12 cellular contexts compared by ENCODE assay signal in the genomic region with DNA sequence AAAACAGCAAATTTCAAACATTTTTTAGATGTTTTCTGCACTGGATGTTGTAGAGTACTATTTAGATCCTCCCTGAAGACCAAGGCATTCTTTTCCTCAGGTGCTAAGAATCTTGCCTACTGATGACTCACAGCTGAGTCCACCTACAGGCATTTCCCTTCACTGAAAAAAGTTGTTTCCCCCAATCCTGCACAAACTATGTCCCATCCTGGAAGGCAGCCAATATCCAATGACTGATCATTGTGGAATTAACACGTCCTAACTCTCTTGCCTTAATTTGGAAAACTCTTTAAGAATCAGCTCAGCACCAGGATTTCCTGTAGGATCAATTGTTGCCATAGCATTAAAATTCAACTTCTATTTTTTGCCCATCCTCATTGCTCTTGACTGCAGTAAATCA.
A peak's percentile ranks its signal among the peaks of the same experiment; 100 is the strongest.
DNase-seq lines count a peak whose midpoint lies in the region; ATAC-seq, FAIRE-seq and TF ChIP-seq lines count a peak whose summit lies in the region.
"Had no signal": no experiment of that assay in that cellular context is flagged by ENCODE, and none has a peak within 500 bp of the region (broad histone marks: within the 10 kb centered on the region; RNA-seq: fewer than 3 reads in every experiment).

No MANE protein-coding gene starts in this region.

- no peak for ATAC-seq in naive thymus-derived CD8-positive, alpha-beta T cell
- ATAC-seq: GM12878 had no signal

- DNase-seq in A172 (ENCODE audit: low spot score) = peak; percentile 97
- peak; percentile 91 for DNase-seq in HFF-Myc (ENCODE audit: extremely low read depth, low read depth)
- DNase-seq in amniotic stem cell (lab: John Stamatoyannopoulos, UW) = peak; percentile 70
- DNase-seq in glomerular visceral epithelial cell (ENCODE audit: extremely low spot score) = peak; percentile 97
- no peak for DNase-seq in NCI-H2171 treated with DMSO at 0.1 percent for 48 hours (lab: John Stamatoyannopoulos, UW)
- DNase-seq in activated naive CD8-positive, alpha-beta T cell treated with anti-CD3 and anti-CD28 coated beads for 36 hours = no peak
- no peak for DNase-seq in GM12891 (ENCODE audit: insufficient read length, low spot score)
- no peak for DNase-seq in naive thymus-derived CD8-positive, alpha-beta T cell
- DNase-seq: BE2C, NCI-H510A treated with DMSO at 0.1 percent for 48 hours, transverse colon had no signal

- H3K4me1 Mint-ChIP-seq in activated naive CD8-positive, alpha-beta T cell treated with anti-CD3 and anti-CD28 coated beads for 36 hours = no peaks in the 10 kb centered on the region
- no peaks in the 10 kb centered on the region for H3K4me1 Mint-ChIP-seq in naive thymus-derived CD8-positive, alpha-beta T cell

- TF ChIP-seq POLR2A in GM12891 (IDR thresholded peaks at IDR 0.05; ENCODE audit: low read depth, low read length) = no peak

- FAIRE-seq in GM12891 (lab: Jason Lieb, UNC) = no peak
- FAIRE-seq: GM12878 had no signal

- POLR2A ChIA-PET in naive thymus-derived CD8-positive, alpha-beta T cell (lab: Charles Lee) = no interaction called here

- H3K27ac Mint-ChIP-seq in activated naive CD8-positive, alpha-beta T cell treated with anti-CD3 and anti-CD28 coated beads for 36 hours = no peak overlapping the region
- no peak overlapping the region for H3K27ac Mint-ChIP-seq in naive thymus-derived CD8-positive, alpha-beta T cell

- H3K36me3 Mint-ChIP-seq in activated naive CD8-positive, alpha-beta T cell treated with anti-CD3 and anti-CD28 coated beads for 36 hours = no peaks in the 10 kb centered on the region
- no peaks in the 10 kb centered on the region for H3K36me3 Mint-ChIP-seq in naive thymus-derived CD8-positive, alpha-beta T cell

- no peaks in the 10 kb centered on the region for H3K27me3 Mint-ChIP-seq in activated naive CD8-positive, alpha-beta T cell treated with anti-CD3 and anti-CD28 coated beads for 36 hours
- no peaks in the 10 kb centered on the region for H3K27me3 Mint-ChIP-seq in naive thymus-derived CD8-positive, alpha-beta T cell

- no peak for TF ChIP-seq CTCF in HFF-Myc (IDR thresholded peaks at IDR 0.05; ENCODE audit: low read depth, low read length, missing control alignments)

- no peak overlapping the region for H3K4me3 Mint-ChIP-seq in activated naive CD8-positive, alpha-beta T cell treated with anti-CD3 and anti-CD28 coated beads for 36 hours
- no peak overlapping the region for H3K4me3 Mint-ChIP-seq in naive thymus-derived CD8-positive, alpha-beta T cell

- H3K4me3 ChIP-seq in HFF-Myc (replicated peaks; ENCODE audit: low read depth, low read length) = no peak overlapping the region
- H3K4me3 ChIP-seq: GM12878, transverse colon had no signal

- H3K9me3 Mint-ChIP-seq in activated naive CD8-positive, alpha-beta T cell treated with anti-CD3 and anti-CD28 coated beads for 36 hours = no peaks in the 10 kb centered on the region
- H3K9me3 Mint-ChIP-seq in naive thymus-derived CD8-positive, alpha-beta T cell = peaks cover 0 to 13% (median 0%) of the 10 kb centered on the region in 9 donors

TF ChIP-seq in GM12891, 5 proteins besides CTCF, POLR2A, EP300 and RAD21:
- TF ChIP-seq PAX5 (IDR thresholded peaks at IDR 0.05; ENCODE audit: insufficient read depth, low read length, severe bottlenecking) (no peak), POLR2AphosphoS5 (IDR thresholded peaks at IDR 0.05; ENCODE audit: low read depth, low read length) (no peak), TAF1 (IDR thresholded peaks at IDR 0.05; ENCODE audit: low read depth, low read length) (no peak), SPI1 (IDR thresholded peaks at IDR 0.05; ENCODE audit: low read depth, low read length) (no peak), POU2F2 (IDR thresholded peaks at IDR 0.05; ENCODE audit: low read depth, low read length) (no peak)

Comparison
In these comparisons a context has a peak if more than half of its experiments do, and no peak if none do; other contexts are left out.
1. DNase-seq: peak in A172 (single experiment), HFF-Myc (single experiment), amniotic stem cell (single experiment) and glomerular visceral epithelial cell (single experiment); none in NCI-H2171 treated with DMSO at 0.1 percent for 48 hours (single experiment), activated naive CD8-positive, alpha-beta T cell treated with anti-CD3 and anti-CD28 coated beads for 36 hours (single experiment), GM12891 (single experiment) and naive thymus-derived CD8-positive, alpha-beta T cell (0 of 10).